In genomic region chr11:126502982-126503381, GRCh38 we compare ENCODE assay signal across 25 cellular contexts.
"Had no signal": no experiment of that assay in that cellular context is flagged by ENCODE, and none has a peak within 500 bp of the region (broad histone marks: within the 10 kb centered on the region; RNA-seq: fewer than 3 reads in every experiment).

No MANE protein-coding gene starts in this region.

- DNase-seq: dermis blood vessel endothelial cell; effector memory CD4-positive, alpha-beta T cell; erythroblast; esophagus squamous epithelium; head of caudate nucleus; left ventricle myocardium superior; lower lobe of right lung; mucosa of descending colon; naive B cell; pancreas; spleen; stimulated activated CD4-positive, alpha-beta T cell treated with anti-CD3 and anti-CD28 coated beads, Interleukin-4, amount 100 ng/mL, for 4 hours; stimulated activated naive CD8-positive, alpha-beta T cell treated with anti-CD3 and anti-CD28 coated beads, Interleukin-15, Interleukin-2, amounts not matched to agents 100 U/mL and 50 U/mL, for 24 hours; substantia nigra; testis; tibial artery had no signal

- H3K27ac Mint-ChIP-seq: mesothelial cell of epicardium; naive B cell; natural killer cell treated with Interleukin-12 subunit alpha and Interleukin-12 subunit beta and Interleukin-15 and Interleukin-18, amount 100 ng/mL, for 72 hours; progenitor cell of endocrine pancreas; stimulated activated memory B cell treated with anti-CD40 and anti-IgM and Interleukin-4, amounts not matched to agents 10 μg/mL and 1 μg/mL and 100 μg/mL, for 72 hours; type B pancreatic cell had no signal

- H3K4me3 Mint-ChIP-seq: mesothelial cell of epicardium; natural killer cell treated with Interleukin-12 subunit alpha and Interleukin-12 subunit beta and Interleukin-15 and Interleukin-18, amount 100 ng/mL, for 72 hours; neural crest cell; stimulated activated memory B cell treated with anti-CD40 and anti-IgM and Interleukin-4, amounts not matched to agents 10 μg/mL and 1 μg/mL and 100 μg/mL, for 72 hours; type B pancreatic cell had no signal

- H3K36me3 Mint-ChIP-seq: mesothelial cell of epicardium; stimulated activated memory B cell treated with anti-CD40 and anti-IgM and Interleukin-4, amounts not matched to agents 10 μg/mL and 1 μg/mL and 100 μg/mL, for 72 hours; type B pancreatic cell had no signal

- H3K27ac ChIP-seq: coronary artery, esophagus squamous epithelium, lower lobe of right lung, neutrophil, pancreas, skin epidermis, spleen, testis, tibial artery had no signal

- H3K9me3 ChIP-seq: mucosa of descending colon, neutrophil, pancreas, testis had no signal

- H3K4me1 Mint-ChIP-seq: mesothelial cell of epicardium, neural crest cell had no signal

- H3K4me1 ChIP-seq: lower lobe of right lung, pancreas, spleen, testis, tibial artery had no signal

- H3K4me3 ChIP-seq: coronary artery, esophagus squamous epithelium, lower lobe of right lung, mucosa of descending colon, pancreas, skin epidermis, spleen, testis, tibial artery had no signal

- H3K27me3 ChIP-seq: testis had no signal

- H3K36me3 ChIP-seq: esophagus squamous epithelium, lower lobe of right lung, neutrophil, pancreas, spleen, tibial artery had no signal

- H3K9me3 Mint-ChIP-seq: natural killer cell treated with Interleukin-12 subunit alpha and Interleukin-12 subunit beta and Interleukin-15 and Interleukin-18, amount 100 ng/mL, for 72 hours had no signal

- ATAC-seq: left ventricle myocardium superior; lower lobe of right lung; mucosa of descending colon; natural killer cell treated with Interleukin-12 subunit alpha and Interleukin-12 subunit beta and Interleukin-15 and Interleukin-18, amount 100 ng/mL, for 72 hours; pancreas; stimulated activated memory B cell treated with anti-CD40 and anti-IgM and Interleukin-4, amounts not matched to agents 10 μg/mL and 1 μg/mL and 100 μg/mL, for 72 hours; stimulated activated naive CD8-positive, alpha-beta T cell treated with anti-CD3 and anti-CD28 coated beads, Interleukin-15, Interleukin-2, amounts not matched to agents 100 U/mL and 50 U/mL, for 24 hours had no signal
